8 cellular contexts compared by ENCODE assay signal in the genomic region with DNA sequence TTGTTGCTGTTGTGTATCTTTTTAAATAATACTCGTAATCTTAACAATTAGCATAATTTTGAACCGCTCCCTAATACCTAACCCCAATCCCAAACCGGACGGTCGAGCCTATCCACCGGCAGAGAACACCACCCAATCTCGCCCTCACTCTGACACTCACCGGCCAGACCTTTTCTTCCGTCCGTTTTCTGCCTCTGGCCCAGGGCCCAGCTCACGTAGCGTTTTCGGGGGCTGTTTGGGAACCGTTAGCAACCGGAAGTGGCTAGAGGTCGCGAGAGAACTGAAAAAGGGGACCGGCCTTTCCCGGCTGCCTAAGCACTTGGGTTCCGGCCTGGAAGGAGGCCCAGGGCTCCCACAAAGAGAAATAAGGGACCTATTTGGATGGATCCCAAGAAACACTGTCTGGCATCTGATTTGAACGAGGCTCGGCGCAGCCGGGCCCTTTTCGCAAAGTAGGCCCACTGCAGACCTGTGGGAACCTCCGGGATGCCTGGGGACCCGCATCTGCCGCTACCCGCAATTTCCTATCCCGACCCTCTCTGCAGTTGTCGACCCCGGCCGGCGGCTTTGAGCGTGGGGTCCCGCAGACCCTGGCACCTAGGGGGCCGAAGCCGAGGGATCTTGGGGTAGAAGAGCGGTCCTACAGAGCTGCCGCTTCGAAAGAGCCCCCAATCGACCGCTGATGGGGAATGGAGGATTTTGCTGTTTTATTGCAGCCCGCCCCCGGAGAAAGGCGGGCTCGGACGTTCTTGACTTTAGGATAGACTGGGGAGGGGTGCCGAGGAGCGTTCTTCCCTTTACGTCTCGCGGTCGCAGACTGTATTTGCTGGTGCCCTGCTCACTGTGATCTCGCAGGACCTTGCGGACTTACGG. TPM values are rescaled to one million over a fixed set of nuclear protein-coding genes. Genes with fewer than 3 reads are reported as not detected.
A peak's percentile ranks its signal among the peaks of the same experiment; 100 is the strongest.
DNase-seq lines count a peak whose midpoint lies in the region; ATAC-seq and TF ChIP-seq lines count a peak whose summit lies in the region.

No MANE protein-coding gene starts in this region.

- intact Hi-C loops in head of caudate nucleus (cut with DNase I), result loop anchor here (5.0 to 10.0 kb wide), 3 partner anchors 52 to 218 kb away; partner anchors contain the start of genes ZNF165 and ZSCAN26

- peak overlapping the region; percentile 93 for H3K4me3 Mint-ChIP-seq in activated naive CD8-positive, alpha-beta T cell treated with anti-CD3 and anti-CD28 coated beads, Interleukin-2, amount 10 ng/mL, durations not matched to agents 7 days and 5 days
- H3K4me3 Mint-ChIP-seq in osteocyte (ENCODE audit: unreplicated experiment), result peak overlapping the region; percentile 84

- peak overlapping the region; percentile 64 for H3K4me3 ChIP-seq in thymus (ENCODE audit: low read length)

- peaks cover 13% of the 10 kb centered on the region for H3K4me1 ChIP-seq in thymus (ENCODE audit: control insufficient read depth, insufficient read depth, low read length)

- DNase-seq in GM04504 (ENCODE audit: low read depth) (peak; percentile 91), NCI-H1048 (lab: John Stamatoyannopoulos, UW) (peak; percentile 83), SKM-1 (lab: John Stamatoyannopoulos, UW; ENCODE audit: unreplicated experiment) (peak; percentile 79), head of caudate nucleus (peak; percentile 77 to 96 (median 89)), osteocyte (ENCODE audit: extremely low spot score, unreplicated experiment) (peak; percentile 93)
- DNase-seq in activated naive CD8-positive, alpha-beta T cell treated with anti-CD3 and anti-CD28 coated beads, Interleukin-2, amount 10 ng/mL, durations not matched to agents 7 days and 5 days, result peak; percentile 78

- peaks cover 10% of the 10 kb centered on the region for H3K36me3 Mint-ChIP-seq in activated naive CD8-positive, alpha-beta T cell treated with anti-CD3 and anti-CD28 coated beads, Interleukin-2, amount 10 ng/mL, durations not matched to agents 7 days and 5 days
- H3K36me3 Mint-ChIP-seq in osteocyte (ENCODE audit: unreplicated experiment), result peaks cover 5% of the 10 kb centered on the region

- H3K27ac Mint-ChIP-seq in activated naive CD8-positive, alpha-beta T cell treated with anti-CD3 and anti-CD28 coated beads, Interleukin-2, amount 10 ng/mL, durations not matched to agents 7 days and 5 days, result peak overlapping the region; percentile 95
- H3K27ac Mint-ChIP-seq in osteocyte (ENCODE audit: unreplicated experiment), result peak overlapping the region; percentile 93

- H3K27me3 ChIP-seq in thymus (ENCODE audit: control insufficient read depth, insufficient read depth), result no peaks in the 10 kb centered on the region

- POLR2A ChIA-PET in activated naive CD8-positive, alpha-beta T cell treated with anti-CD3 and anti-CD28 coated beads, Interleukin-2, amount 10 ng/mL, durations not matched to agents 7 days and 5 days (lab: Charles Lee), result interaction anchor here (0.7 to 2.8 kb wide), 12 partner anchors 9 to 272 kb away, joined by 3 to 19 read pairs (median 5); partner anchors contain the start of genes ZKSCAN3, ZKSCAN4, ZNF165 and ZSCAN16

- H3K27me3 Mint-ChIP-seq in activated naive CD8-positive, alpha-beta T cell treated with anti-CD3 and anti-CD28 coated beads, Interleukin-2, amount 10 ng/mL, durations not matched to agents 7 days and 5 days, result no peaks in the 10 kb centered on the region
- H3K27me3 Mint-ChIP-seq in osteocyte (ENCODE audit: unreplicated experiment), result no peaks in the 10 kb centered on the region

- H3K36me3 ChIP-seq in thymus (ENCODE audit: control insufficient read depth, insufficient read depth), result no peaks in the 10 kb centered on the region

- under 1% methylated on average over 57 of the region's 57 CpGs for WGBS in thymus

- no peaks in the 10 kb centered on the region for H3K9me3 Mint-ChIP-seq in activated naive CD8-positive, alpha-beta T cell treated with anti-CD3 and anti-CD28 coated beads, Interleukin-2, amount 10 ng/mL, durations not matched to agents 7 days and 5 days
- no peaks in the 10 kb centered on the region for H3K9me3 Mint-ChIP-seq in osteocyte (ENCODE audit: unreplicated experiment)

- peak; percentile 61 for ATAC-seq in HG02571 (IDR thresholded peaks at IDR 0.05; ENCODE audit: unreplicated experiment)
- peak; percentile 51 for ATAC-seq in activated naive CD8-positive, alpha-beta T cell treated with anti-CD3 and anti-CD28 coated beads, Interleukin-2, amount 10 ng/mL, durations not matched to agents 7 days and 5 days (ENCODE audit: low read depth)

- peak overlapping the region; percentile 90 for H3K27ac ChIP-seq in thymus (ENCODE audit: low read depth)

- no peaks in the 10 kb centered on the region for H3K9me3 ChIP-seq in thymus (ENCODE audit: control insufficient read depth)

- TF ChIP-seq CTCF in osteocyte (IDR thresholded peaks at IDR 0.05), result no peak

- H3K4me1 Mint-ChIP-seq in activated naive CD8-positive, alpha-beta T cell treated with anti-CD3 and anti-CD28 coated beads, Interleukin-2, amount 10 ng/mL, durations not matched to agents 7 days and 5 days, result peaks cover 51% of the 10 kb centered on the region
- H3K4me1 Mint-ChIP-seq in osteocyte (ENCODE audit: unreplicated experiment), result peaks cover 37% of the 10 kb centered on the region

RNA-seq across cellular contexts. Expression of gene ZKSCAN8, which starts 4.9 kb away (rescaled TPM):
- 10 to 100 TPM; 29.8 to 30.7 TPM for total RNA-seq in activated naive CD8-positive, alpha-beta T cell treated with anti-CD3 and anti-CD28 coated beads, Interleukin-2, amount 10 ng/mL, durations not matched to agents 7 days and 5 days
- total RNA-seq in osteocyte, result 34.7 and 36.3 TPM in 2 replicates
- 5.3 TPM for polyA plus RNA-seq in thymus

RNA-seq across cellular contexts. Expression of gene ZSCAN16, which starts 12.4 kb away (rescaled TPM):
- 1 to 10 TPM; 6.9 to 8.6 TPM for total RNA-seq in activated naive CD8-positive, alpha-beta T cell treated with anti-CD3 and anti-CD28 coated beads, Interleukin-2, amount 10 ng/mL, durations not matched to agents 7 days and 5 days
- 4.8 and 5.1 TPM in 2 replicates for total RNA-seq in osteocyte
- 15.4 TPM for polyA plus RNA-seq in thymus

RNA-seq across cellular contexts. Expression of gene ZNF165, which starts 56.5 kb away (rescaled TPM):
- 1 to 10 TPM; 1.2 to 1.3 TPM for total RNA-seq in activated naive CD8-positive, alpha-beta T cell treated with anti-CD3 and anti-CD28 coated beads, Interleukin-2, amount 10 ng/mL, durations not matched to agents 7 days and 5 days
- 0.32 and 0.78 TPM in 2 replicates for total RNA-seq in osteocyte
- 1.6 TPM for polyA plus RNA-seq in thymus

Comparison
In these comparisons a context has a peak if more than half of its experiments do, and no peak if none do; other contexts are left out.
1. Peak in every context shown above with its lines: DNase-seq, ATAC-seq, H3K4me3 ChIP-seq and H3K27ac ChIP-seq.